ENCODE assay signal across 15 cellular contexts in genomic region chr16:11129378-11129781, GRCh38.
DNase-seq lines count a peak whose midpoint lies in the region; ATAC-seq lines count a peak whose summit lies in the region.
"Had no signal": no experiment of that assay in that cellular context is flagged by ENCODE, and none has a peak within 500 bp of the region (broad histone marks: within the 10 kb centered on the region; RNA-seq: fewer than 3 reads in every experiment).

No MANE protein-coding gene starts in this region.

- DNase-seq in stimulated activated naive CD8-positive, alpha-beta T cell treated with anti-CD3 and anti-CD28 coated beads, Interleukin-15, Interleukin-2, amounts not matched to agents 100 U/mL and 50 U/mL, for 24 hours, result no peak
- no peak for DNase-seq in activated CD8-positive, alpha-beta T cell treated with anti-CD3 and anti-CD28 coated beads, Interleukin-2, amount 10 ng/mL, durations not matched to agents 7 days and 5 days
- DNase-seq in left kidney (ENCODE audit: low read depth, low spot score) (peak; percentile 67), NCI-H1092 treated with DMSO at 0.1 percent for 48 hours (lab: John Stamatoyannopoulos, UW) (no peak)
- DNase-seq: activated effector memory CD4-positive, alpha-beta T cell treated with Interleukin-2 at 50 U/mL for 16 hours; GOT3; NCI-H2081 treated with DMSO at 0.1 percent for 48 hours; PC-3; stimulated activated CD4-positive, alpha-beta T cell treated with anti-CD3 and anti-CD28 coated beads, Interleukin-2, amount 100 ng/mL, for 48 hours; substantia nigra; WERI-Rb-1 had no signal

- H3K4me3 Mint-ChIP-seq in stimulated activated naive CD8-positive, alpha-beta T cell treated with anti-CD3 and anti-CD28 coated beads, Interleukin-15, Interleukin-2, amounts not matched to agents 100 ng/mL and 50 ng/mL, for 24 hours, result no peak overlapping the region
- no peak overlapping the region for H3K4me3 Mint-ChIP-seq in activated CD8-positive, alpha-beta T cell treated with anti-CD3 and anti-CD28 coated beads, Interleukin-2, amount 10 ng/mL, durations not matched to agents 7 days and 5 days

- H3K9me3 Mint-ChIP-seq in stimulated activated naive CD8-positive, alpha-beta T cell treated with anti-CD3 and anti-CD28 coated beads, Interleukin-15, Interleukin-2, amounts not matched to agents 100 ng/mL and 50 ng/mL, for 24 hours, result no peaks in the 10 kb centered on the region
- no peaks in the 10 kb centered on the region for H3K9me3 Mint-ChIP-seq in activated CD8-positive, alpha-beta T cell treated with anti-CD3 and anti-CD28 coated beads, Interleukin-2, amount 10 ng/mL, durations not matched to agents 7 days and 5 days (ENCODE audit: insufficient read depth)

- peaks cover 50% of the 10 kb centered on the region for H3K36me3 Mint-ChIP-seq in stimulated activated naive CD8-positive, alpha-beta T cell treated with anti-CD3 and anti-CD28 coated beads, Interleukin-15, Interleukin-2, amounts not matched to agents 100 ng/mL and 50 ng/mL, for 24 hours (ENCODE audit: low read depth)
- peaks cover 67% of the 10 kb centered on the region for H3K36me3 Mint-ChIP-seq in activated CD8-positive, alpha-beta T cell treated with anti-CD3 and anti-CD28 coated beads, Interleukin-2, amount 10 ng/mL, durations not matched to agents 7 days and 5 days (ENCODE audit: low read depth)

- CTCF ChIA-PET in activated CD8-positive, alpha-beta T cell treated with anti-CD3 and anti-CD28 coated beads, Interleukin-2, amount 10 ng/mL, durations not matched to agents 7 days and 5 days (lab: Charles Lee), result interaction anchor here (1.1 to 2.4 kb wide), 3 partner anchors 10 to 126 kb away, joined by 3 to 10 read pairs (median 10); partner anchors contain the start of gene SOCS1

- no peaks in the 10 kb centered on the region for H3K27me3 Mint-ChIP-seq in stimulated activated naive CD8-positive, alpha-beta T cell treated with anti-CD3 and anti-CD28 coated beads, Interleukin-15, Interleukin-2, amounts not matched to agents 100 ng/mL and 50 ng/mL, for 24 hours
- no peaks in the 10 kb centered on the region for H3K27me3 Mint-ChIP-seq in activated CD8-positive, alpha-beta T cell treated with anti-CD3 and anti-CD28 coated beads, Interleukin-2, amount 10 ng/mL, durations not matched to agents 7 days and 5 days (ENCODE audit: low read depth)

- peak overlapping the region; percentile 55 for H3K27ac Mint-ChIP-seq in stimulated activated naive CD8-positive, alpha-beta T cell treated with anti-CD3 and anti-CD28 coated beads, Interleukin-15, Interleukin-2, amounts not matched to agents 100 ng/mL and 50 ng/mL, for 24 hours
- H3K27ac Mint-ChIP-seq in activated CD8-positive, alpha-beta T cell treated with anti-CD3 and anti-CD28 coated beads, Interleukin-2, amount 10 ng/mL, durations not matched to agents 7 days and 5 days, result peak overlapping the region; percentile 85

- POLR2A ChIA-PET in activated CD8-positive, alpha-beta T cell treated with anti-CD3 and anti-CD28 coated beads, Interleukin-2, amount 10 ng/mL, durations not matched to agents 7 days and 5 days (lab: Charles Lee), result interaction anchor here (1.5 kb wide), 1 partner anchor 96 kb away, joined by 3 read pairs; no protein-coding TSS in a partner anchor

- H3K4me1 Mint-ChIP-seq in stimulated activated naive CD8-positive, alpha-beta T cell treated with anti-CD3 and anti-CD28 coated beads, Interleukin-15, Interleukin-2, amounts not matched to agents 100 ng/mL and 50 ng/mL, for 24 hours (ENCODE audit: low read depth), result peaks cover 71% of the 10 kb centered on the region
- peaks cover 77% of the 10 kb centered on the region for H3K4me1 Mint-ChIP-seq in activated CD8-positive, alpha-beta T cell treated with anti-CD3 and anti-CD28 coated beads, Interleukin-2, amount 10 ng/mL, durations not matched to agents 7 days and 5 days (ENCODE audit: low read depth)

- no peak for ATAC-seq in stimulated activated naive CD8-positive, alpha-beta T cell treated with anti-CD3 and anti-CD28 coated beads, Interleukin-15, Interleukin-2, amounts not matched to agents 100 U/mL and 50 U/mL, for 24 hours
- no peak for ATAC-seq in activated CD8-positive, alpha-beta T cell treated with anti-CD3 and anti-CD28 coated beads, Interleukin-2, amount 10 ng/mL, durations not matched to agents 7 days and 5 days
- ATAC-seq in GM21381 (IDR thresholded peaks at IDR 0.05; ENCODE audit: unreplicated experiment) (no peak), HG03097 (IDR thresholded peaks at IDR 0.05; ENCODE audit: low FRiP score, unreplicated experiment) (no peak), GM18498 (IDR thresholded peaks at IDR 0.05; ENCODE audit: unreplicated experiment) (no peak)
- ATAC-seq: PC-3 had no signal
